19 cellular contexts compared by ENCODE assay signal in genomic region chr3:171260430-171260829, GRCh38.
DNase-seq lines count a peak whose midpoint lies in the region; ATAC-seq and TF ChIP-seq lines count a peak whose summit lies in the region.
"Had no signal": no experiment of that assay in that cellular context is flagged by ENCODE, and none has a peak within 500 bp of the region (broad histone marks: within the 10 kb centered on the region; RNA-seq: fewer than 3 reads in every experiment).

No MANE protein-coding gene starts in this region.

- peaks cover 83% of the 10 kb centered on the region for H3K4me1 Mint-ChIP-seq in activated naive CD8-positive, alpha-beta T cell (ENCODE audit: low read depth)
- peaks cover 79% of the 10 kb centered on the region for H3K4me1 Mint-ChIP-seq in activated naive CD8-positive, alpha-beta T cell treated with anti-CD3 and anti-CD28 coated beads, Interleukin-2, amount 50 U/mL, for 24 hours
- peaks cover 52% of the 10 kb centered on the region for H3K4me1 Mint-ChIP-seq in T-helper 17 cell

- peak overlapping the region; percentile 51 for H3K27ac Mint-ChIP-seq in activated naive CD8-positive, alpha-beta T cell
- H3K27ac Mint-ChIP-seq in activated naive CD8-positive, alpha-beta T cell treated with anti-CD3 and anti-CD28 coated beads, Interleukin-2, amount 50 U/mL, for 24 hours: no peak overlapping the region
- peak overlapping the region; percentile 17 for H3K27ac Mint-ChIP-seq in T-helper 17 cell

- H3K4me3 Mint-ChIP-seq in activated naive CD8-positive, alpha-beta T cell: no peak overlapping the region
- no peak overlapping the region for H3K4me3 Mint-ChIP-seq in activated naive CD8-positive, alpha-beta T cell treated with anti-CD3 and anti-CD28 coated beads, Interleukin-2, amount 50 U/mL, for 24 hours
- no peak overlapping the region for H3K4me3 Mint-ChIP-seq in T-helper 17 cell

- no peaks in the 10 kb centered on the region for H3K27me3 Mint-ChIP-seq in activated naive CD8-positive, alpha-beta T cell
- H3K27me3 Mint-ChIP-seq in activated naive CD8-positive, alpha-beta T cell treated with anti-CD3 and anti-CD28 coated beads, Interleukin-2, amount 50 U/mL, for 24 hours: no peaks in the 10 kb centered on the region
- no peaks in the 10 kb centered on the region for H3K27me3 Mint-ChIP-seq in T-helper 17 cell

- DNase-seq in DMS79 treated with DMSO at 0.1 percent for 48 hours (lab: John Stamatoyannopoulos, UW): peak; percentile 41
- no peak for DNase-seq in DMS79 (lab: John Stamatoyannopoulos, UW)
- DNase-seq in activated naive CD8-positive, alpha-beta T cell treated with anti-CD3 and anti-CD28 coated beads, Interleukin-2, amount 50 U/mL, for 24 hours: no peak
- DNase-seq in T-helper 17 cell: no peak
- no peak for DNase-seq in activated naive CD4-positive, alpha-beta T cell (lab: John Stamatoyannopoulos, UW)
- DNase-seq: 8988T, COR-L47, MV-4-11, NCI-H1694 treated with DMSO at 0.1 percent for 48 hours, NCI-H2171 treated with DMSO at 0.1 percent for 48 hours, NCI-H510A treated with DMSO at 0.1 percent for 48 hours, Right ventricle myocardium superior, SK-N-SH had no signal

- H3K9me3 Mint-ChIP-seq in activated naive CD8-positive, alpha-beta T cell (ENCODE audit: low read depth): peaks cover 9% of the 10 kb centered on the region
- no peaks in the 10 kb centered on the region for H3K9me3 Mint-ChIP-seq in activated naive CD8-positive, alpha-beta T cell treated with anti-CD3 and anti-CD28 coated beads, Interleukin-2, amount 50 U/mL, for 24 hours

- H3K27ac ChIP-seq in temporal lobe (ENCODE audit: low read depth, low read length): peak overlapping the region; percentile 55
- H3K27ac ChIP-seq: HL-60 had no signal

- H3K36me3 Mint-ChIP-seq in activated naive CD8-positive, alpha-beta T cell: peaks cover 8% of the 10 kb centered on the region
- no peaks in the 10 kb centered on the region for H3K36me3 Mint-ChIP-seq in activated naive CD8-positive, alpha-beta T cell treated with anti-CD3 and anti-CD28 coated beads, Interleukin-2, amount 50 U/mL, for 24 hours (ENCODE audit: low read depth)
- no peaks in the 10 kb centered on the region for H3K36me3 Mint-ChIP-seq in T-helper 17 cell (ENCODE audit: low read depth)

- no peaks in the 10 kb centered on the region for H3K9me3 ChIP-seq in T-helper 17 cell (ENCODE audit: control insufficient read depth, low read length, poor library complexity, severe bottlenecking)
- H3K9me3 ChIP-seq: BLaER1 treated with 17β-estradiol and CSF1 and Interleukin-3, amounts not matched to agents 10 nM and 100 nM; SK-N-SH had no signal

- no peak for ATAC-seq in activated naive CD8-positive, alpha-beta T cell treated with anti-CD3 and anti-CD28 coated beads, Interleukin-2, amount 50 U/mL, for 24 hours
- ATAC-seq in T-helper 17 cell: no peak
- no peak for ATAC-seq in SK-N-SH treated with all-trans-retinoic acid at 6 μM for 48 hours
- ATAC-seq: Panc1 had no signal

TF ChIP-seq in SK-N-SH treated with all-trans-retinoic acid at 6 μM for 48 hours, 23 proteins besides CTCF, POLR2A, EP300 and RAD21:
- TF ChIP-seq ZFP3 (CRISPR knock-in tag; IDR thresholded peaks at IDR 0.05) (no peak), POU6F1 (CRISPR knock-in tag; IDR thresholded peaks at IDR 0.05; ENCODE audit: borderline replicate concordance, low read depth) (no peak), CREB5 (CRISPR knock-in tag; IDR thresholded peaks at IDR 0.05; ENCODE audit: low read depth) (no peak), ZC3H10 (CRISPR knock-in tag; IDR thresholded peaks at IDR 0.05) (no peak), TSHZ2 (CRISPR knock-in tag; IDR thresholded peaks at IDR 0.05) (no peak), TCF4 (CRISPR knock-in tag; IDR thresholded peaks at IDR 0.05; ENCODE audit: borderline replicate concordance) (no peak), SNAI2 (CRISPR knock-in tag; IDR thresholded peaks at IDR 0.05) (no peak), BACH2 (CRISPR knock-in tag; IDR thresholded peaks at IDR 0.05; ENCODE audit: borderline replicate concordance) (no peak), ZNF8 (CRISPR knock-in tag; IDR thresholded peaks at IDR 0.05) (no peak), ZFP30 (CRISPR knock-in tag; IDR thresholded peaks at IDR 0.05) (no peak), RARB (CRISPR knock-in tag; IDR thresholded peaks at IDR 0.05) (no peak), GLIS3 (CRISPR knock-in tag; IDR thresholded peaks at IDR 0.05) (no peak), OSR1 (CRISPR knock-in tag; IDR thresholded peaks at IDR 0.05) (no peak), ESRRG (CRISPR knock-in tag; IDR thresholded peaks at IDR 0.05) (no peak), PPARA (CRISPR knock-in tag; IDR thresholded peaks at IDR 0.05; ENCODE audit: borderline replicate concordance) (no peak), ZNF565 (CRISPR knock-in tag; conservative IDR thresholded peaks at IDR 0.05; ENCODE audit: low read depth) (no peak), ZNF70 (CRISPR knock-in tag; IDR thresholded peaks at IDR 0.05) (no peak), CSDC2 (CRISPR knock-in tag; IDR thresholded peaks at IDR 0.05) (no peak), PATZ1 (CRISPR knock-in tag; IDR thresholded peaks at IDR 0.05; ENCODE audit: borderline replicate concordance) (no peak), ARNTL (CRISPR knock-in tag; IDR thresholded peaks at IDR 0.05; ENCODE audit: borderline replicate concordance, low read depth) (no peak)
